ENCODE assay signal across 16 cellular contexts in the genomic region with DNA sequence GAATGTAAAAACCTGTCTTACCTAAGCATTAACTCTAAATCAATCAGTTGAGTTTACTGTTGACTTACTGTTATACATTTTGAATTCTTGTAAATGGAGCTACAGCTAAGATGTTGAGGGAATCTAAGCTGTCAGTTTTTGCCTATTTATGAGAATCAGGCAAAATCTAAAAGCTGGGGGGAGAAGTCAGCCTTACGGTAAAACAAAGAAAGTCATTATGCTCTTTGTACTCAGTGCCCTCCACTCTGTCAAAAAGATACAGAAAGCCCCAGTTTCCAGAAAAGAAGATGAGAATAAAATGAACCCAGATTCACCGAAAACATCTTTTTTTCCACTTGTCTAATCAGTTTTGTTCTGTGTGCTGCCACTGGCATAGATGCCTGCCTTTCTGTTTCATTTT. TPM values are rescaled to one million over a fixed set of nuclear protein-coding genes. Genes with fewer than 3 reads are reported as not detected.
DNase-seq lines count a peak whose midpoint lies in the region; ATAC-seq and TF ChIP-seq lines count a peak whose summit lies in the region.
"Had no signal": no experiment of that assay in that cellular context is flagged by ENCODE, and none has a peak within 500 bp of the region (broad histone marks: within the 10 kb centered on the region; RNA-seq: fewer than 3 reads in every experiment).

No MANE protein-coding gene starts in this region.

- H3K4ac ChIP-seq in trophoblast cell (ENCODE audit: low read depth, low read length) = no peak overlapping the region

- H3K36me3 ChIP-seq in naive thymus-derived CD4-positive, alpha-beta T cell (ENCODE audit: control insufficient read depth in 2 of 3, insufficient read depth in 3 of 3, low read length in 3 of 3) = no peaks in the 10 kb centered on the region
- no peaks in the 10 kb centered on the region for H3K36me3 ChIP-seq in trophoblast cell (ENCODE audit: control insufficient read depth in 1 of 2, insufficient read depth in 2 of 2, low read length in 2 of 2)
- H3K36me3 ChIP-seq: MG63 had no signal

- H3K4me1 ChIP-seq in naive thymus-derived CD4-positive, alpha-beta T cell (ENCODE audit: control insufficient read depth in 2 of 2, insufficient read depth in 2 of 2, low read length in 2 of 2) = peaks cover 10 to 27% of the 10 kb centered on the region in 2 donors
- no peaks in the 10 kb centered on the region for H3K4me1 ChIP-seq in trophoblast cell (ENCODE audit: control insufficient read depth in 1 of 2, insufficient read depth in 2 of 2, low read length in 2 of 2)

- intact Hi-C loops in CD4-positive, alpha-beta T cell (cut with DNase I, micrococcal nuclease) = no loop called here
- intact Hi-C loops in activated CD4-positive, alpha-beta memory T cell treated with anti-CD3 and anti-CD28 coated beads for 36 hours (cut with micrococcal nuclease) = loop anchor here (1.0 kb wide), 1 partner anchor 11 kb away; no protein-coding TSS in a partner anchor
- intact Hi-C loops in naive thymus-derived CD4-positive, alpha-beta T cell (cut with micrococcal nuclease) = no loop called here

- CTCF ChIA-PET in CD4-positive, alpha-beta T cell (lab: Charles Lee) = interaction anchor here (0.6 to 1.4 kb wide), 3 partner anchors 21 to 43 kb away, joined by 3 read pairs; no protein-coding TSS in a partner anchor
- CTCF ChIA-PET in activated CD4-positive, alpha-beta memory T cell treated with anti-CD3 and anti-CD28 coated beads for 36 hours (lab: Charles Lee) = interaction anchor here (0.6 to 2.5 kb wide), 2 partner anchors 9 to 49 kb away, joined by 8 read pairs; no protein-coding TSS in a partner anchor
- CTCF ChIA-PET in naive thymus-derived CD4-positive, alpha-beta T cell (lab: Charles Lee) = interaction anchor here (0.6 to 1.9 kb wide), 2 partner anchors 17 to 30 kb away, joined by 3 to 4 read pairs; partner anchors contain the start of gene KDM7A

- H3K27me3 ChIP-seq in CD4-positive, alpha-beta T cell (ENCODE audit: control insufficient read depth, insufficient read depth, low read length) = no peaks in the 10 kb centered on the region
- no peaks in the 10 kb centered on the region for H3K27me3 ChIP-seq in naive thymus-derived CD4-positive, alpha-beta T cell (ENCODE audit: control insufficient read depth in 2 of 2, insufficient read depth in 2 of 2, low read length in 2 of 2)
- H3K27me3 ChIP-seq in trophoblast cell (ENCODE audit: insufficient read depth, low read length) = no peaks in the 10 kb centered on the region
- H3K27me3 ChIP-seq: MG63 had no signal

- H3K9ac ChIP-seq in trophoblast cell (ENCODE audit: low read length) = no peak overlapping the region

- WGBS in trophoblast cell (ENCODE audit: extremely low coverage, insufficient coverage, insufficient read length) = no CpG with 5 or more reads among the region's 2 CpGs

- H3K27ac ChIP-seq in CD4-positive, alpha-beta T cell (ENCODE audit: low read depth, low read length) = no peak overlapping the region
- H3K27ac ChIP-seq in naive thymus-derived CD4-positive, alpha-beta T cell (ENCODE audit: low read depth, low read length) = peak overlapping the region; percentile 19
- H3K27ac ChIP-seq in trophoblast cell (ENCODE audit: low read depth, low read length) = no peak overlapping the region

- no peaks in the 10 kb centered on the region for H3K27me3 Mint-ChIP-seq in activated T-cell treated with anti-CD3 and anti-CD28 coated beads, Interleukin-2, amount 50 U/mL, for 72 hours (ENCODE audit: low read depth)
- no peaks in the 10 kb centered on the region for H3K27me3 Mint-ChIP-seq in CD4-positive, alpha-beta T cell
- no peaks in the 10 kb centered on the region for H3K27me3 Mint-ChIP-seq in activated CD4-positive, alpha-beta memory T cell treated with anti-CD3 and anti-CD28 coated beads for 36 hours
- H3K27me3 Mint-ChIP-seq in naive thymus-derived CD4-positive, alpha-beta T cell = peaks cover 0 to 3% (median 0%) of the 10 kb centered on the region in 5 donors

- TF ChIP-seq CTCF in CD4-positive, alpha-beta T cell (IDR thresholded peaks at IDR 0.05) = no peak

- H3K18ac ChIP-seq in trophoblast cell (ENCODE audit: low read length) = no peak overlapping the region

- no peak overlapping the region for H2BK5ac ChIP-seq in trophoblast cell (ENCODE audit: low read depth, low read length, poor library complexity)

- no peak overlapping the region for H3K4me3 ChIP-seq in naive thymus-derived CD4-positive, alpha-beta T cell (ENCODE audit: low read length)
- no peak overlapping the region for H3K4me3 ChIP-seq in trophoblast cell (ENCODE audit: low read depth, low read length)
- H3K4me3 ChIP-seq: MG63 had no signal

- H2AFZ ChIP-seq in trophoblast cell (ENCODE audit: insufficient read depth, low read length, poor library complexity) = no peak overlapping the region

- H2AK5ac ChIP-seq in trophoblast cell (ENCODE audit: low read length) = no peak overlapping the region

- no peak overlapping the region for H4K12ac ChIP-seq in trophoblast cell (ENCODE audit: low read depth, low read length)

- H4K8ac ChIP-seq in trophoblast cell (ENCODE audit: low read depth, low read length) = no peak overlapping the region

- H3K4me1 Mint-ChIP-seq in activated T-cell treated with anti-CD3 and anti-CD28 coated beads, Interleukin-2, amount 50 U/mL, for 72 hours (ENCODE audit: low read depth) = peaks cover 46% of the 10 kb centered on the region
- H3K4me1 Mint-ChIP-seq in CD4-positive, alpha-beta T cell (ENCODE audit: low read depth) = peaks cover 43% of the 10 kb centered on the region
- H3K4me1 Mint-ChIP-seq in activated CD4-positive, alpha-beta memory T cell treated with anti-CD3 and anti-CD28 coated beads for 36 hours (ENCODE audit: low read depth) = peaks cover 63% of the 10 kb centered on the region
- H3K4me1 Mint-ChIP-seq in naive thymus-derived CD4-positive, alpha-beta T cell = peaks cover 30 to 59% (median 42%) of the 10 kb centered on the region in 7 donors

- no peak overlapping the region for H4K91ac ChIP-seq in trophoblast cell (ENCODE audit: low read depth, low read length)

- no peak overlapping the region for H3K4me2 ChIP-seq in trophoblast cell (ENCODE audit: low read length)

- peaks cover 5 to 6% of the 10 kb centered on the region in 2 donors for H3K36me3 Mint-ChIP-seq in activated T-cell treated with anti-CD3 and anti-CD28 coated beads, Interleukin-2, amount 50 U/mL, for 72 hours (ENCODE audit: insufficient read depth in 2 of 2)
- H3K36me3 Mint-ChIP-seq in CD4-positive, alpha-beta T cell (ENCODE audit: low read depth) = no peaks in the 10 kb centered on the region
- peaks cover 6% of the 10 kb centered on the region for H3K36me3 Mint-ChIP-seq in activated CD4-positive, alpha-beta memory T cell treated with anti-CD3 and anti-CD28 coated beads for 36 hours
- H3K36me3 Mint-ChIP-seq in naive thymus-derived CD4-positive, alpha-beta T cell = peaks cover 4 to 14% (median 6%) of the 10 kb centered on the region in 5 donors

- no peak overlapping the region for H3K23ac ChIP-seq in trophoblast cell (ENCODE audit: low read length)

- peaks cover 3 to 7% of the 10 kb centered on the region in 2 donors for H3K9me3 Mint-ChIP-seq in activated T-cell treated with anti-CD3 and anti-CD28 coated beads, Interleukin-2, amount 50 U/mL, for 72 hours
- H3K9me3 Mint-ChIP-seq in CD4-positive, alpha-beta T cell = no peaks in the 10 kb centered on the region
- H3K9me3 Mint-ChIP-seq in activated CD4-positive, alpha-beta memory T cell treated with anti-CD3 and anti-CD28 coated beads for 36 hours = peaks cover 11% of the 10 kb centered on the region
- H3K9me3 Mint-ChIP-seq in naive thymus-derived CD4-positive, alpha-beta T cell = peaks cover 2 to 19% (median 11%) of the 10 kb centered on the region in 11 donors

- no peak overlapping the region for H2BK120ac ChIP-seq in trophoblast cell (ENCODE audit: insufficient read depth, low read length, poor library complexity)

- H3K9me3 ChIP-seq in CD4-positive, alpha-beta T cell (ENCODE audit: control insufficient read depth, low read length) = no peaks in the 10 kb centered on the region
- H3K9me3 ChIP-seq in naive thymus-derived CD4-positive, alpha-beta T cell (ENCODE audit: control insufficient read depth in 2 of 3, low read length in 3 of 3) = no peaks in the 10 kb centered on the region
- H3K9me3 ChIP-seq in trophoblast cell (ENCODE audit: insufficient read depth, low read depth, low read length) = no peaks in the 10 kb centered on the region
- H3K9me3 ChIP-seq: MG63 had no signal

- no peaks in the 10 kb centered on the region for H3K79me2 ChIP-seq in trophoblast cell (ENCODE audit: control insufficient read depth, insufficient read depth, low read length, poor library complexity)

- no peak for DNase-seq in activated T-cell treated with anti-CD3 and anti-CD28 coated beads, Interleukin-2, amount 50 U/mL, for 72 hours
- no peak for DNase-seq in activated T-cell treated with anti-CD3 and anti-CD28 coated beads, Interleukin-2, amount 50 U/mL, for 48 hours
- no peak for DNase-seq in CD4-positive, alpha-beta T cell
- no peak for DNase-seq in activated CD4-positive, alpha-beta memory T cell treated with anti-CD3 and anti-CD28 coated beads for 36 hours
- DNase-seq in naive thymus-derived CD4-positive, alpha-beta T cell = no peak
- DNase-seq in trophoblast cell (no peak), inferior parietal cortex (ENCODE audit: extremely low spot score) (no peak)
- DNase-seq: DMS 273 treated with DMSO at 0.1 percent for 48 hours, HCEC 1CT, MG63, NCI-H1092 treated with DMSO at 0.1 percent for 48 hours, NCI-H1694, NCI-H2107, NCI-H226, NCI-H526 had no signal

- POLR2A ChIA-PET in CD4-positive, alpha-beta T cell (lab: Charles Lee) = interaction anchor here (0.8 to 5.2 kb wide), 4 partner anchors 17 to 30 kb away, joined by 3 to 43 read pairs (median 8); partner anchors contain the start of gene KDM7A
- POLR2A ChIA-PET in activated CD4-positive, alpha-beta memory T cell treated with anti-CD3 and anti-CD28 coated beads for 36 hours (lab: Charles Lee) = interaction anchor here (0.7 to 3.6 kb wide), 5 partner anchors 10 to 170 kb away, joined by 4 to 30 read pairs (median 4); partner anchors contain the start of gene KDM7A
- POLR2A ChIA-PET in naive thymus-derived CD4-positive, alpha-beta T cell (lab: Charles Lee) = interaction anchor here (0.6 to 10.8 kb wide), 7 partner anchors 9 to 285 kb away, joined by 3 to 79 read pairs (median 4); partner anchors contain the start of gene KDM7A

- H3K14ac ChIP-seq in trophoblast cell (ENCODE audit: low read length) = no peak overlapping the region

- H2BK12ac ChIP-seq in trophoblast cell (ENCODE audit: low read length) = no peak overlapping the region

- H3K4me3 Mint-ChIP-seq in activated T-cell treated with anti-CD3 and anti-CD28 coated beads, Interleukin-2, amount 50 U/mL, for 72 hours = peak overlapping the region; percentile 48 to 66
- H3K4me3 Mint-ChIP-seq in CD4-positive, alpha-beta T cell = peak overlapping the region; percentile 16
- H3K4me3 Mint-ChIP-seq in activated CD4-positive, alpha-beta memory T cell treated with anti-CD3 and anti-CD28 coated beads for 36 hours = peak overlapping the region; percentile 30
- H3K4me3 Mint-ChIP-seq in naive thymus-derived CD4-positive, alpha-beta T cell = peak overlapping the region in 7 of 10 donors; percentile 13 to 53 (median 25)

- ATAC-seq in activated T-cell treated with anti-CD3 and anti-CD28 coated beads, Interleukin-2, amount 50 U/mL, for 72 hours (replicated peaks in 1 of 2) = peak; percentile 18 to 38
- ATAC-seq in CD4-positive, alpha-beta T cell (ENCODE audit: poor library complexity) = no peak
- no peak for ATAC-seq in naive thymus-derived CD4-positive, alpha-beta T cell
- ATAC-seq in GM18870 (IDR thresholded peaks at IDR 0.05; ENCODE audit: unreplicated experiment) = no peak

- H3K79me1 ChIP-seq in trophoblast cell (ENCODE audit: low read length) = no peaks in the 10 kb centered on the region

- peak overlapping the region; percentile 86 for H3K27ac Mint-ChIP-seq in activated T-cell treated with anti-CD3 and anti-CD28 coated beads, Interleukin-2, amount 50 U/mL, for 72 hours
- H3K27ac Mint-ChIP-seq in CD4-positive, alpha-beta T cell = peak overlapping the region; percentile 19
- H3K27ac Mint-ChIP-seq in activated CD4-positive, alpha-beta memory T cell treated with anti-CD3 and anti-CD28 coated beads for 36 hours = peak overlapping the region; percentile 89
- H3K27ac Mint-ChIP-seq in naive thymus-derived CD4-positive, alpha-beta T cell = peak overlapping the region in 6 of 9 donors; percentile 14 to 78 (median 46)

RNA-seq across cellular contexts. Expression of gene KDM7A, which starts 30.2 kb away (rescaled TPM):
- total RNA-seq in activated T-cell treated with anti-CD3 and anti-CD28 coated beads, Interleukin-2, amount 50 U/mL, for 72 hours = 10 to 100 TPM; 28.1 to 39.2 TPM
- total RNA-seq in CD4-positive, alpha-beta T cell = 10 to 100 TPM; 43.3 to 46.5 TPM
- total RNA-seq in activated CD4-positive, alpha-beta memory T cell treated with anti-CD3 and anti-CD28 coated beads for 36 hours = 10 to 100 TPM; 23.4 to 24.5 TPM
- 10 to 100 TPM; 24.0 to 62.5 (median 50.3) TPM for total RNA-seq in naive thymus-derived CD4-positive, alpha-beta T cell
- 1 to 10 TPM; 5.4 to 6.0 TPM for polyA plus RNA-seq in naive thymus-derived CD4-positive, alpha-beta T cell
- 10.3 and 11.5 TPM in 2 replicates for polyA plus RNA-seq in trophoblast cell (2013)

Comparison
In these comparisons a context has a peak if more than half of its experiments do, and no peak if none do; other contexts are left out.
1. ATAC-seq: peak in activated T-cell treated with anti-CD3 and anti-CD28 coated beads, Interleukin-2, amount 50 U/mL, for 72 hours (2 of 2); none in CD4-positive, alpha-beta T cell (single experiment), naive thymus-derived CD4-positive, alpha-beta T cell (single experiment) and GM18870 (single experiment).
2. H3K27ac Mint-ChIP-seq: peak in every context shown above with its lines; median percentile 89 in activated CD4-positive, alpha-beta memory T cell treated with anti-CD3 and anti-CD28 coated beads for 36 hours; 86 in activated T-cell treated with anti-CD3 and anti-CD28 coated beads, Interleukin-2, amount 50 U/mL, for 72 hours; 46 in naive thymus-derived CD4-positive, alpha-beta T cell; 19 in CD4-positive, alpha-beta T cell.
3. Peak in every context shown above with its lines, with median percentiles within 50 percentile points of each other: H3K4me3 Mint-ChIP-seq.